Comparison of ENCODE assay signal across 17 cellular contexts in the genomic region with DNA sequence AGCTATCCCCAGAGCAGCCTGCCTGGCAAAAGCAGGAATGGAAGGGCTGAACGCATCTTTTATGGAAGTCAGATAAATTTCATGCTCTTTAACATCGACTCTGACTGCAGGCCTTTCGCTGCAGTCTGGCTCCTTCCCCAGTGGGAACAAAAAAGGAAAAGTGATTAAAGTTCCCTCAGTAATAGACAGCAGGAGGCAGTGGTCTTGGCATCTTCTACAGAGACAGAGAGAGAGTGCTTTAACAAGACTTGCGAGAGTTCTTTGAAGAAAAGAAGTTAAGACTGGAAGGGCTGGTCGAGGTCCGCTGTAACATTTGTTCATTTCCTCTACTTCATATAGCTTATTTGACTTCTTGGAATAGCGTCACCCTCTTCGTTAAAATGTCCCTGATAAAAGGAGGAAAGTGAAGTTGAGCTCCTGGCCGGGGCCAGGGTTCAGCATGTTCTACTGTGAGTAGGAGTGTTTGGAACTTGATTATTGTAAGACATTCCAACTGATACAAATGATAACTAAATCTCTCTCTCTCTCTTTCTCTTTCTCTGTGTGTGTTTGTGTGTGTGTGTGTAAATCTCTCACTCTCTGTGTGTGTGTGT.
DNase-seq lines count a peak whose midpoint lies in the region; ATAC-seq and TF ChIP-seq lines count a peak whose summit lies in the region.
"Had no signal": no experiment of that assay in that cellular context is flagged by ENCODE, and none has a peak within 500 bp of the region (broad histone marks: within the 10 kb centered on the region; RNA-seq: fewer than 3 reads in every experiment).

No MANE protein-coding gene starts in this region.

- intact Hi-C loops in heart right ventricle (cut with DNase I) = no loop called here

- CTCF ChIA-PET in T-cell (lab: Charles Lee) = interaction anchor here (0.6 to 0.8 kb wide), 2 partner anchors 105 to 212 kb away, joined by 3 to 6 read pairs; no protein-coding TSS in a partner anchor

- no peaks in the 10 kb centered on the region for H3K9me3 Mint-ChIP-seq in brain
- no peaks in the 10 kb centered on the region for H3K9me3 Mint-ChIP-seq in progenitor cell of endocrine pancreas (ENCODE audit: low read depth)
- no peaks in the 10 kb centered on the region for H3K9me3 Mint-ChIP-seq in T-cell
- H3K9me3 Mint-ChIP-seq: natural killer cell had no signal

- peak overlapping the region in 3 of 10 donors; percentile 14 to 31 (median 30) for H3K27ac ChIP-seq in heart right ventricle

- no peaks in the 10 kb centered on the region for H3K4me1 ChIP-seq in heart right ventricle

- no peaks in the 10 kb centered on the region for H3K36me3 ChIP-seq in heart right ventricle

- ATAC-seq in heart right ventricle (peak in 6 of 8 donors; percentile 33 to 72 (median 43)), T-cell (replicated peaks in 1 of 4) (no peak)
- ATAC-seq: activated CD8-positive, alpha-beta T cell treated with anti-CD3 and anti-CD28 coated beads, Interleukin-2, amount 10 ng/mL, durations not matched to agents 7 days and 5 days; esophagus mucosa; natural killer cell had no signal

- peak overlapping the region; percentile 26 to 48 (median 42) for H3K4me3 Mint-ChIP-seq in brain
- no peak overlapping the region for H3K4me3 Mint-ChIP-seq in progenitor cell of endocrine pancreas (ENCODE audit: low read depth)
- no peak overlapping the region for H3K4me3 Mint-ChIP-seq in T-cell
- H3K4me3 Mint-ChIP-seq: activated CD8-positive, alpha-beta T cell treated with anti-CD3 and anti-CD28 coated beads, Interleukin-2, amount 10 ng/mL, durations not matched to agents 7 days and 5 days; natural killer cell had no signal

- DNase-seq in AG09319 (ENCODE audit: extremely low read depth, low read depth) = no peak
- no peak for DNase-seq in heart right ventricle
- DNase-seq in progenitor cell of endocrine pancreas (ENCODE audit: low spot score, unreplicated experiment) = no peak
- no peak for DNase-seq in T-cell
- no peak for DNase-seq in HPDE6-E6E7 (ENCODE audit: extremely low spot score)
- no peak for DNase-seq in stimulated activated CD4-positive, alpha-beta T cell treated with anti-CD3 and anti-CD28 coated beads, Interleukin-1b, Interleukin-23, amount 100 ng/mL, for 48 hours
- DNase-seq in cerebellar cortex (ENCODE audit: low spot score) = no peak
- DNase-seq: activated CD8-positive, alpha-beta T cell treated with anti-CD3 and anti-CD28 coated beads, Interleukin-2, amount 10 ng/mL, durations not matched to agents 7 days and 5 days; activated gamma-delta T cell; caudate nucleus; DMS53; natural killer cell; NCI-H187; NCI-H69; stimulated activated CD4-positive, alpha-beta T cell treated with anti-CD3 and anti-CD28 coated beads, Interleukin-12 subunit alpha, Interleukin-12 subunit beta, amount 100 ng/mL, for 4 hours had no signal

- WGBS in heart right ventricle, 2 donors = 53 to 64% methylated on average over 9 of the region's 9 CpGs

- H3K36me3 Mint-ChIP-seq in brain (no peaks in the 10 kb centered on the region), progenitor cell of endocrine pancreas (ENCODE audit: insufficient read depth) (no peaks in the 10 kb centered on the region), T-cell (no peaks in the 10 kb centered on the region)
- H3K36me3 Mint-ChIP-seq: natural killer cell had no signal

- TF ChIP-seq CTCF in AG09319 (IDR thresholded peaks at IDR 0.05; ENCODE audit: low read depth, low read length) (peak; percentile 12), brain (conservative IDR thresholded peaks at IDR 0.05) (peak in 1 of 2 experiments; percentile 29), heart right ventricle (IDR thresholded peaks at IDR 0.05) (peak in 3 of 9 donors; percentile 10 to 25 (median 11)), progenitor cell of endocrine pancreas (IDR thresholded peaks at IDR 0.05; ENCODE audit: unreplicated experiment) (no peak)

- POLR2A ChIA-PET in T-cell (lab: Charles Lee) = interaction anchor here in 1 of 2 donors (0.6 kb wide), 1 partner anchor 231 kb away, joined by 4 read pairs; no protein-coding TSS in a partner anchor

- H3K27ac Mint-ChIP-seq in brain = peak overlapping the region in 3 of 5 experiments; percentile 8 to 65 (median 58)
- peak overlapping the region; percentile 29 for H3K27ac Mint-ChIP-seq in progenitor cell of endocrine pancreas
- H3K27ac Mint-ChIP-seq in T-cell = no peak overlapping the region
- H3K27ac Mint-ChIP-seq: activated CD8-positive, alpha-beta T cell treated with anti-CD3 and anti-CD28 coated beads, Interleukin-2, amount 10 ng/mL, durations not matched to agents 7 days and 5 days; natural killer cell had no signal

- no peaks in the 10 kb centered on the region for H3K9me3 ChIP-seq in heart right ventricle

- H3K27me3 Mint-ChIP-seq in brain = peaks cover 22% of the 10 kb centered on the region
- H3K27me3 Mint-ChIP-seq in progenitor cell of endocrine pancreas = peaks cover 14% of the 10 kb centered on the region
- H3K27me3 Mint-ChIP-seq in T-cell = peaks cover 0 to 2% of the 10 kb centered on the region in 2 donors

- H3K4me1 Mint-ChIP-seq in brain (peaks cover 47% of the 10 kb centered on the region), progenitor cell of endocrine pancreas (ENCODE audit: low read depth) (peaks cover 26% of the 10 kb centered on the region), T-cell (no peaks in the 10 kb centered on the region)
- H3K4me1 Mint-ChIP-seq: natural killer cell had no signal

- H3K4me3 ChIP-seq in heart right ventricle = peak overlapping the region in 3 of 10 donors; percentile 14 to 20 (median 16)

- H3K27me3 ChIP-seq in heart right ventricle = no peaks in the 10 kb centered on the region

Comparison
In these comparisons a context has a peak if more than half of its experiments do, and no peak if none do; other contexts are left out.
1. H3K27ac Mint-ChIP-seq: peak in brain (3 of 5) and progenitor cell of endocrine pancreas (single experiment); none in T-cell (0 of 2).
2. H3K4me3 Mint-ChIP-seq: peak in brain (5 of 5); none in progenitor cell of endocrine pancreas (single experiment) and T-cell (0 of 3).
3. ATAC-seq: peak in heart right ventricle (6 of 8); none in T-cell (0 of 4).